1 cellular context compared by ENCODE assay signal in genomic region chr11:76512851-76513653, GRCh38.
TF ChIP-seq lines count a peak whose summit lies in the region.

No MANE protein-coding gene starts in this region.

TF ChIP-seq in liver, 16 proteins besides CTCF, POLR2A, EP300 and RAD21 (continued from another document):
- TF ChIP-seq GABPA (IDR thresholded peaks at IDR 0.05 in 1 of 2, conservative IDR thresholded peaks at IDR 0.05 in 1 of 2) (no peak), JUND (IDR thresholded peaks at IDR 0.05) (no peak), FOXA2 (IDR thresholded peaks at IDR 0.05) (no peak), HNF4G (IDR thresholded peaks at IDR 0.05) (no peak), TAF1 (conservative IDR thresholded peaks at IDR 0.05) (no peak), NR2F2 (IDR thresholded peaks at IDR 0.05) (no peak), RXRA (IDR thresholded peaks at IDR 0.05) (no peak)
- TF ChIP-seq, protein P1, sequence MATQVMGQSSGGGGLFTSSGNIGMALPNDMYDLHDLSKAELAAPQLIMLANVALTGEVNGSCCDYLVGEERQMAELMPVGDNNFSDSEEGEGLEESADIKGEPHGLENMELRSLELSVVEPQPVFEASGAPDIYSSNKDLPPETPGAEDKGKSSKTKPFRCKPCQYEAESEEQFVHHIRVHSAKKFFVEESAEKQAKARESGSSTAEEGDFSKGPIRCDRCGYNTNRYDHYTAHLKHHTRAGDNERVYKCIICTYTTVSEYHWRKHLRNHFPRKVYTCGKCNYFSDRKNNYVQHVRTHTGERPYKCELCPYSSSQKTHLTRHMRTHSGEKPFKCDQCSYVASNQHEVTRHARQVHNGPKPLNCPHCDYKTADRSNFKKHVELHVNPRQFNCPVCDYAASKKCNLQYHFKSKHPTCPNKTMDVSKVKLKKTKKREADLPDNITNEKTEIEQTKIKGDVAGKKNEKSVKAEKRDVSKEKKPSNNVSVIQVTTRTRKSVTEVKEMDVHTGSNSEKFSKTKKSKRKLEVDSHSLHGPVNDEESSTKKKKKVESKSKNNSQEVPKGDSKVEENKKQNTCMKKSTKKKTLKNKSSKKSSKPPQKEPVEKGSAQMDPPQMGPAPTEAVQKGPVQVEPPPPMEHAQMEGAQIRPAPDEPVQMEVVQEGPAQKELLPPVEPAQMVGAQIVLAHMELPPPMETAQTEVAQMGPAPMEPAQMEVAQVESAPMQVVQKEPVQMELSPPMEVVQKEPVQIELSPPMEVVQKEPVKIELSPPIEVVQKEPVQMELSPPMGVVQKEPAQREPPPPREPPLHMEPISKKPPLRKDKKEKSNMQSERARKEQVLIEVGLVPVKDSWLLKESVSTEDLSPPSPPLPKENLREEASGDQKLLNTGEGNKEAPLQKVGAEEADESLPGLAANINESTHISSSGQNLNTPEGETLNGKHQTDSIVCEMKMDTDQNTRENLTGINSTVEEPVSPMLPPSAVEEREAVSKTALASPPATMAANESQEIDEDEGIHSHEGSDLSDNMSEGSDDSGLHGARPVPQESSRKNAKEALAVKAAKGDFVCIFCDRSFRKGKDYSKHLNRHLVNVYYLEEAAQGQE (IDR thresholded peaks at IDR 0.05) = no peak
